In genomic region chr2:1407950-1408695, GRCh38 we compare ENCODE assay signal across 24 cellular contexts.
"Had no signal": no experiment of that assay in that cellular context is flagged by ENCODE, and none has a peak within 500 bp of the region (broad histone marks: within the 10 kb centered on the region; RNA-seq: fewer than 3 reads in every experiment).

No MANE protein-coding gene starts in this region.

- H3K4me3 ChIP-seq: breast epithelium, colonic mucosa, dorsolateral prefrontal cortex, gastroesophageal sphincter, heart left ventricle, pancreas, psoas muscle, skin epidermis, stomach, suprapubic skin, transverse colon had no signal

- H3K9me3 ChIP-seq: breast epithelium, colonic mucosa, gastroesophageal sphincter, heart left ventricle, pancreas, psoas muscle, stomach, suprapubic skin, transverse colon had no signal

- H3K4me1 ChIP-seq: breast epithelium, colonic mucosa, gastroesophageal sphincter, heart left ventricle, pancreas, psoas muscle, stomach, suprapubic skin, transverse colon had no signal

- H3K36me3 ChIP-seq: breast epithelium, colonic mucosa, gastroesophageal sphincter, pancreas, stomach, suprapubic skin, transverse colon had no signal

- ATAC-seq: activated CD4-positive, alpha-beta T cell treated with anti-CD3 and anti-CD28 coated beads for 36 hours; activated T-cell treated with anti-CD3 and anti-CD28 coated beads, Interleukin-2, amount 50 U/mL, for 4 hours; gastroesophageal sphincter; heart left ventricle; natural killer cell; pancreas; psoas muscle; right cardiac atrium; stimulated activated memory B cell treated with anti-CD40 and anti-IgM and Interleukin-4, amounts not matched to agents 10 μg/mL and 1 μg/mL and 100 μg/mL, for 72 hours; T-helper 17 cell had no signal

- DNase-seq: activated B cell treated with CpG ODN at 0.5 μM for 24 hours; activated CD4-positive, alpha-beta T cell treated with anti-CD3 and anti-CD28 coated beads for 36 hours; activated CD4-positive, alpha-beta T cell treated with anti-CD3 and anti-CD28 coated beads, Interleukin-2, amount 50 U/mL, for 4 hours; activated CD8-positive, alpha-beta memory T cell treated with anti-CD3 and anti-CD28 coated beads, Interleukin-2, amount 50 U/mL, for 48 hours; activated naive CD4-positive, alpha-beta T cell; activated naive CD8-positive, alpha-beta T cell treated with anti-CD3 and anti-CD28 coated beads for 36 hours; activated T-cell treated with anti-CD3 and anti-CD28 coated beads, Interleukin-2, amount 50 U/mL, for 4 hours; colonic mucosa; dorsolateral prefrontal cortex; heart left ventricle; midbrain; natural killer cell; pancreas; psoas muscle; right cardiac atrium; stimulated activated CD4-positive, alpha-beta T cell treated with anti-CD3 and anti-CD28 coated beads, Interleukin-1b, Interleukin-23, amount 100 ng/mL, for 48 hours; stomach; T-helper 17 cell; transverse colon had no signal

- H3K27ac ChIP-seq: breast epithelium, colonic mucosa, dorsolateral prefrontal cortex, gastroesophageal sphincter, heart left ventricle, pancreas, psoas muscle, skin epidermis, stomach, suprapubic skin, transverse colon had no signal
